8 cellular contexts compared by ENCODE assay signal in genomic region chr1:84506729-84507453, GRCh38. TPM values are rescaled to one million over a fixed set of nuclear protein-coding genes. Genes with fewer than 3 reads are reported as not detected.
DNase-seq lines count a peak whose midpoint lies in the region; ATAC-seq and TF ChIP-seq lines count a peak whose summit lies in the region.

No MANE protein-coding gene starts in this region.

- intact Hi-C loops in MCF 10A (cut with micrococcal nuclease) = loop anchor here (1.0 to 2.0 kb wide), 4 partner anchors 64 to 113 kb away; partner anchors contain the start of gene CTBS

- H3K36me3 Mint-ChIP-seq in IgD-negative memory B cell = no peaks in the 10 kb centered on the region
- peaks cover 21% of the 10 kb centered on the region for H3K36me3 Mint-ChIP-seq in MCF 10A (ENCODE audit: insufficient read depth, unreplicated experiment)
- peaks cover 17% of the 10 kb centered on the region for H3K36me3 Mint-ChIP-seq in mesothelial cell of epicardium

- no peaks in the 10 kb centered on the region for H3K27me3 ChIP-seq in BE2C

- H3K9me3 Mint-ChIP-seq in IgD-negative memory B cell (no peaks in the 10 kb centered on the region), MCF 10A (ENCODE audit: unreplicated experiment) (peaks cover 9% of the 10 kb centered on the region), mesothelial cell of epicardium (peaks cover 21% of the 10 kb centered on the region)

- H3K27me3 Mint-ChIP-seq in IgD-negative memory B cell (no peaks in the 10 kb centered on the region), MCF 10A (ENCODE audit: insufficient read depth, unreplicated experiment) (no peaks in the 10 kb centered on the region), mesothelial cell of epicardium (ENCODE audit: low read depth) (no peaks in the 10 kb centered on the region)

- BruUV-seq in MCF 10A (replicated peaks; lab: Mats Ljungman, UMichigan) = TSS peak; percentile 69

- no peaks in the 10 kb centered on the region for H3K36me3 ChIP-seq in BE2C

- peak overlapping the region; percentile 90 for H3K4me3 ChIP-seq in BE2C (ENCODE audit: low read depth, low read length)

- TF ChIP-seq CTCF in BE2C (IDR thresholded peaks at IDR 0.05; ENCODE audit: low read depth, low read length) (no peak), MCF 10A (IDR thresholded peaks at IDR 0.05; ENCODE audit: unreplicated experiment) (no peak), mesothelial cell of epicardium (IDR thresholded peaks at IDR 0.05; ENCODE audit: unreplicated experiment) (no peak)

- ATAC-seq in GM19455 (IDR thresholded peaks at IDR 0.05; ENCODE audit: unreplicated experiment) = no peak
- ATAC-seq in GM18867 (IDR thresholded peaks at IDR 0.05; ENCODE audit: unreplicated experiment) = no peak

- POLR2A ChIA-PET in MCF 10A (lab: Yijun Ruan, JAX) = interaction anchor here (0.7 to 5.3 kb wide), 25 partner anchors 9 to 692 kb away, joined by 3 to 104 read pairs (median 7); partner anchors contain the start of genes CTBS and RPF1

- in situ Hi-C loops in KBM-7 (cut with MboI; ENCODE audit: low pct_unique_long_range_greater_than_20kb, low sequenced_read_pairs) = no loop called here

- H3K27ac Mint-ChIP-seq in IgD-negative memory B cell = peak overlapping the region; percentile 77 to 94 (median 93)
- H3K27ac Mint-ChIP-seq in MCF 10A (ENCODE audit: low read depth, unreplicated experiment) = peak overlapping the region; percentile 94
- peak overlapping the region; percentile 99 for H3K27ac Mint-ChIP-seq in mesothelial cell of epicardium

- peaks cover 7% of the 10 kb centered on the region for H3K4me1 ChIP-seq in BE2C

- H3K4me3 Mint-ChIP-seq in IgD-negative memory B cell (peak overlapping the region; percentile 90 to 99 (median 96)), MCF 10A (ENCODE audit: unreplicated experiment) (peak overlapping the region; percentile 94), mesothelial cell of epicardium (peak overlapping the region; percentile 96)

- DNase-seq in BE2C (no peak), MCF 10A (ENCODE audit: unreplicated experiment) (no peak), mesothelial cell of epicardium (ENCODE audit: low spot score in 2 of 2, unreplicated experiment in 2 of 2) (no peak), KBM-7 (no peak), NCI-H446 (lab: John Stamatoyannopoulos, UW) (no peak)

- CTCF ChIA-PET in MCF 10A (lab: Yijun Ruan, JAX) = interaction anchor here (0.8 to 1.2 kb wide), 6 partner anchors 66 to 432 kb away, joined by 3 to 4 read pairs (median 3); partner anchors contain the start of gene CTBS

- no peaks in the 10 kb centered on the region for H3K9me3 ChIP-seq in BE2C

- H3K4me1 Mint-ChIP-seq in IgD-negative memory B cell = peaks cover 27 to 31% (median 29%) of the 10 kb centered on the region in 3 donors
- peaks cover 18% of the 10 kb centered on the region for H3K4me1 Mint-ChIP-seq in MCF 10A (ENCODE audit: insufficient read depth, unreplicated experiment)
- H3K4me1 Mint-ChIP-seq in mesothelial cell of epicardium = peaks cover 25% of the 10 kb centered on the region

RNA-seq across cellular contexts. Expression of gene GNG5, which starts 0.5 kb away (rescaled TPM):
- 146 TPM for polyA plus RNA-seq in BE2C (2012; ENCODE audit: insufficient read depth, insufficient read length, low read depth)
- polyA plus RNA-seq in IgD-negative memory B cell = 263 TPM
- 121 and 122 TPM in 2 replicates for total RNA-seq in MCF 10A (2022)
- 93.7 to 95.5 TPM (median 95.0 TPM) in 3 replicates for total RNA-seq in mesothelial cell of epicardium

RNA-seq across cellular contexts. Expression of gene SPATA1, which starts 0.7 kb away (rescaled TPM):
- not detected for polyA plus RNA-seq in BE2C (2012; ENCODE audit: insufficient read depth, insufficient read length, low read depth)
- 0.15 TPM for polyA plus RNA-seq in IgD-negative memory B cell
- total RNA-seq in MCF 10A (2022) = 1.0 and 1.2 TPM in 2 replicates
- total RNA-seq in mesothelial cell of epicardium = 0.82 to 1.3 TPM (median 1.2 TPM) in 3 replicates

RNA-seq across cellular contexts. Expression of gene RPF1, which starts 27.8 kb away (rescaled TPM):
- 49.7 TPM for polyA plus RNA-seq in BE2C (2012; ENCODE audit: insufficient read depth, insufficient read length, low read depth)
- polyA plus RNA-seq in IgD-negative memory B cell = 55.2 TPM
- total RNA-seq in MCF 10A (2022) (36.0 and 43.1 TPM in 2 replicates), mesothelial cell of epicardium (23.2 to 28.2 TPM (median 26.1 TPM) in 3 replicates)
